Comparison of ENCODE assay signal across 21 cellular contexts in the genomic region with DNA sequence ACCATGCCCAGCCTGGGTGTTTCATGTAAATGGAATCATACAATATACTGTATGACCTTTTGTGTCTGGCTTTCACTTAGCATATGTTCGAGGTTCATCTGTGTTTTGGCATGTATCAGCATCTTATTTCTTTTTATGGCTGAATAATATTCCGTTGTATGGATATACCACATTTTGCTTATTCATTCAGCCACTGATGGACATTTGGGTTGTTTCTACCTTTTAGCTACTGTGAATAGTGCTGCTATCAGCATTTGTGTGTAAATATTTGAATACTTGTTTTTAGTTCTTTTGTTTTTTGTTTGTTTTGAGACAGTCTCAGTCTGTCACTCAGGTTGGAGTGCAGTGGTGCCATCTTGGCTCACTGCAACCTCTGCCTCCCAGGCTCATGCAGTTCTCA. TPM values are rescaled to one million over a fixed set of nuclear protein-coding genes. Genes with fewer than 3 reads are reported as not detected.
A peak's percentile ranks its signal among the peaks of the same experiment; 100 is the strongest.
DNase-seq lines count a peak whose midpoint lies in the region; ATAC-seq, FAIRE-seq and TF ChIP-seq lines count a peak whose summit lies in the region.
"Had no signal": no experiment of that assay in that cellular context is flagged by ENCODE, and none has a peak within 500 bp of the region (broad histone marks: within the 10 kb centered on the region; RNA-seq: fewer than 3 reads in every experiment).

No MANE protein-coding gene starts in this region.

- POLR2A ChIA-PET in A549 (lab: Yijun Ruan, JAX) (no interaction called here), HEK293 (lab: Yijun Ruan, JAX) (no interaction called here)

- no peaks in the 10 kb centered on the region for H3K9me3 ChIP-seq in A549
- no peaks in the 10 kb centered on the region for H3K9me3 ChIP-seq in HEK293 (ENCODE audit: control insufficient read depth, insufficient read depth, low read depth, low read length)
- no peaks in the 10 kb centered on the region for H3K9me3 ChIP-seq in T-helper 17 cell (ENCODE audit: control insufficient read depth, low read length, poor library complexity, severe bottlenecking)
- H3K9me3 ChIP-seq: Caco-2 had no signal

- TF ChIP-seq RAD21 in A549 (conservative IDR thresholded peaks at IDR 0.05 in 1 of 2, IDR thresholded peaks at IDR 0.05 in 1 of 2): no peak

- no peak overlapping the region for H3K4me2 ChIP-seq in A549
- H3K4me2 ChIP-seq: BLaER1 treated with 17β-estradiol and CSF1 and Interleukin-3, amounts not matched to agents 10 nM and 100 nM had no signal

- TF ChIP-seq CTCF in A549 (IDR thresholded peaks at IDR 0.05) (no peak), HEK293 (tag by site-specific recombination; IDR thresholded peaks at IDR 0.05) (no peak)

- H3K4me1 ChIP-seq in A549 (no peaks in the 10 kb centered on the region), HEK293 (ENCODE audit: control insufficient read depth, insufficient read depth, low read length) (no peaks in the 10 kb centered on the region)
- H3K4me1 ChIP-seq: Caco-2 had no signal

- H3K27me3 Mint-ChIP-seq in T-helper 17 cell: no peaks in the 10 kb centered on the region
- H3K27me3 Mint-ChIP-seq: B cell; CD4-positive, alpha-beta T cell had no signal

- peak overlapping the region; percentile 53 for H3K27ac Mint-ChIP-seq in T-helper 17 cell
- H3K27ac Mint-ChIP-seq: B cell; CD4-positive, alpha-beta T cell; CD8-positive, alpha-beta T cell had no signal

- H3K4me3 Mint-ChIP-seq in T-helper 17 cell: no peak overlapping the region
- H3K4me3 Mint-ChIP-seq: B cell; CD4-positive, alpha-beta T cell; CD8-positive, alpha-beta T cell had no signal

- no peak for ATAC-seq in A549
- no peak for ATAC-seq in T-helper 17 cell
- ATAC-seq: CD8-positive, alpha-beta T cell had no signal

- H3K27ac ChIP-seq in A549 (no peak overlapping the region), HEK293 (ENCODE audit: extremely low read depth, low read depth, low read length) (no peak overlapping the region)
- H3K27ac ChIP-seq: BLaER1 treated with 17β-estradiol and CSF1 and Interleukin-3, amounts not matched to agents 10 nM and 100 nM; C4-2B had no signal

- DNase-seq in A549 (ENCODE audit: low read depth in 1 of 2, low spot score in 1 of 2) (no peak), T-helper 17 cell (no peak), islet precursor cell (no peak)
- no peak for DNase-seq in stimulated activated CD4-positive, alpha-beta T cell treated with anti-CD3 and anti-CD28 coated beads, Interleukin-12 subunit alpha, Interleukin-12 subunit beta, amount 100 ng/mL, for 4 hours
- DNase-seq in stimulated activated naive CD4-positive, alpha-beta T cell treated with Interleukin-2 at 50 U/mL for 16 hours (lab: John Stamatoyannopoulos, UW): no peak
- DNase-seq: 8988T; AML-193; Caco-2; Calu3; CD4-positive, alpha-beta T cell; CD8-positive, alpha-beta T cell; DMS79 treated with DMSO at 0.1 percent for 48 hours; GF-D8 had no signal

- TF ChIP-seq POLR2A in A549 (IDR thresholded peaks at IDR 0.05; ENCODE audit: low read length): no peak

- no peak for FAIRE-seq in A549 (lab: Jason Lieb, UNC)
- FAIRE-seq: A204.1, D721Med, G401.6, GM12891 had no signal

- H3K36me3 ChIP-seq in HEK293 (ENCODE audit: control insufficient read depth in 2 of 2, insufficient read depth in 1 of 2, low read length in 2 of 2): peaks cover 0 to 23% of the 10 kb centered on the region in 2 experiments; a peak in 2 of 3 replicates

- H3K4me3 ChIP-seq in A549 (no peak overlapping the region), HEK293 (ENCODE audit: low read depth, low read length) (no peak overlapping the region)
- H3K4me3 ChIP-seq: BLaER1 treated with 17β-estradiol and CSF1 and Interleukin-3, amounts not matched to agents 10 nM and 100 nM had no signal

- peaks cover 16% of the 10 kb centered on the region for H3K4me1 Mint-ChIP-seq in T-helper 17 cell

- peaks cover 2% of the 10 kb centered on the region for H3K36me3 Mint-ChIP-seq in T-helper 17 cell (ENCODE audit: low read depth)

- CTCF ChIA-PET in A549 (lab: Yijun Ruan, JAX): interaction anchor here (1.0 kb wide), 1 partner anchor 8 kb away, joined by 3 read pairs; no protein-coding TSS in a partner anchor
- CTCF ChIA-PET in HEK293 (lab: Yijun Ruan, JAX): interaction anchor here (0.6 to 1.6 kb wide), 5 partner anchors 16 to 81 kb away, joined by 3 to 7 read pairs (median 3); no protein-coding TSS in a partner anchor

- TF ChIP-seq EP300 in A549 (IDR thresholded peaks at IDR 0.05): no peak

- 98% methylated on average over 2 of the region's 2 CpGs for WGBS in A549 (ENCODE audit: missing lambda C conversion rate)

TF ChIP-seq in A549, 52 proteins besides CTCF, POLR2A, EP300 and RAD21:
- TF ChIP-seq MAFK (IDR thresholded peaks at IDR 0.05; ENCODE audit: partially characterized antibody) (peak; percentile 52), CHD4 (IDR thresholded peaks at IDR 0.05; ENCODE audit: borderline replicate concordance) (no peak)

TF ChIP-seq in HEK293, 187 proteins besides CTCF, POLR2A, EP300 and RAD21:
- TF ChIP-seq GLIS2 (tag by site-specific recombination; IDR thresholded peaks at IDR 0.05) (no peak), EGR2 (tag by site-specific recombination; IDR thresholded peaks at IDR 0.05; ENCODE audit: low read depth) (no peak), ZNF146 (tag by site-specific recombination; IDR thresholded peaks at IDR 0.05) (peak; percentile 53)
TF ChIP-seq in HEK293: peak in this region for 1.

RNA-seq across cellular contexts. Expression of gene KDM2A, which starts 35.7 kb away (rescaled TPM):
- 42.8 and 48.0 TPM in 2 replicates for polyA plus RNA-seq in A549 (2011; rRNA removed)
- 34.5 and 41.2 TPM in 2 replicates for polyA plus RNA-seq in A549 (2012; cell fraction: cytosol; rRNA removed)
- polyA plus RNA-seq in A549 (2012; cell fraction: nucleus; rRNA removed): 120 and 122 TPM in 2 replicates
- 34.5 TPM in 3 replicates for polyA plus RNA-seq in A549 (2017; fragmentation: RNase III; extraction: RNeasy Plus Mini Kit Qiagen cat#74134 plus additional on column Dnase treatment)
- polyA minus RNA-seq in A549 (2011; rRNA and poly(A)+ RNA removed): 89.4 and 97.8 TPM in 2 replicates
- total RNA-seq in T-helper 17 cell: 100 to 1,000 TPM; 366 to 425 TPM
